ENCODE assay signal across 1 cellular context in the genomic region with DNA sequence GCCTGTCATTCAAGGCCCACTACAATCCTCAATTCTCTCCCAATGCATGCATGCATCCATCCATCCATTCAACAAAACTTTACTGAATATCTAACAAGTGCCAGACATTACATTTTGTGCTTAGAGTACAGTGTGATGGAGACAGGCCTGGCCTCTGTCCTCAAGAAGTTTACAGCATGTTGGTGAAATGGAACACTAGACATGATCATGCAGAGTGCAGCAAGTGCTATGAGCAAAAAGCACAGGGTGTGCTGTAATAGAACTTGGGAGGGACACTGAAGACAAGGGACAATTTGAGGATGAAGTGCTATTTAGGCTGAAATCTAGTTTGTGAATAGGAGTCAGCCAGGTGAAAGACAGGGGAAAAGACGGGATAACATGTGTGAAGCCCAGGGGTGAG.
TF ChIP-seq lines count a peak whose summit lies in the region.

No MANE protein-coding gene starts in this region.

TF ChIP-seq in GM12878, 131 proteins besides CTCF, POLR2A, EP300 and RAD21 (continued from another document):
- TF ChIP-seq, protein P1, sequence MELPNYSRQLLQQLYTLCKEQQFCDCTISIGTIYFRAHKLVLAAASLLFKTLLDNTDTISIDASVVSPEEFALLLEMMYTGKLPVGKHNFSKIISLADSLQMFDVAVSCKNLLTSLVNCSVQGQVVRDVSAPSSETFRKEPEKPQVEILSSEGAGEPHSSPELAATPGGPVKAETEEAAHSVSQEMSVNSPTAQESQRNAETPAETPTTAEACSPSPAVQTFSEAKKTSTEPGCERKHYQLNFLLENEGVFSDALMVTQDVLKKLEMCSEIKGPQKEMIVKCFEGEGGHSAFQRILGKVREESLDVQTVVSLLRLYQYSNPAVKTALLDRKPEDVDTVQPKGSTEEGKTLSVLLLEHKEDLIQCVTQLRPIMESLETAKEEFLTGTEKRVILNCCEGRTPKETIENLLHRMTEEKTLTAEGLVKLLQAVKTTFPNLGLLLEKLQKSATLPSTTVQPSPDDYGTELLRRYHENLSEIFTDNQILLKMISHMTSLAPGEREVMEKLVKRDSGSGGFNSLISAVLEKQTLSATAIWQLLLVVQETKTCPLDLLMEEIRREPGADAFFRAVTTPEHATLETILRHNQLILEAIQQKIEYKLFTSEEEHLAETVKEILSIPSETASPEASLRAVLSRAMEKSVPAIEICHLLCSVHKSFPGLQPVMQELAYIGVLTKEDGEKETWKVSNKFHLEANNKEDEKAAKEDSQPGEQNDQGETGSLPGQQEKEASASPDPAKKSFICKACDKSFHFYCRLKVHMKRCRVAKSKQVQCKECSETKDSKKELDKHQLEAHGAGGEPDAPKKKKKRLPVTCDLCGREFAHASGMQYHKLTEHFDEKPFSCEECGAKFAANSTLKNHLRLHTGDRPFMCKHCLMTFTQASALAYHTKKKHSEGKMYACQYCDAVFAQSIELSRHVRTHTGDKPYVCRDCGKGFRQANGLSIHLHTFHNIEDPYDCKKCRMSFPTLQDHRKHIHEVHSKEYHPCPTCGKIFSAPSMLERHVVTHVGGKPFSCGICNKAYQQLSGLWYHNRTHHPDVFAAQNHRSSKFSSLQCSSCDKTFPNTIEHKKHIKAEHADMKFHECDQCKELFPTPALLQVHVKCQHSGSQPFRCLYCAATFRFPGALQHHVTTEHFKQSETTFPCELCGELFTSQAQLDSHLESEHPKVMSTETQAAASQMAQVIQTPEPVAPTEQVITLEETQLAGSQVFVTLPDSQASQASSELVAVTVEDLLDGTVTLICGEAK (IDR thresholded peaks at IDR 0.05; ENCODE audit: borderline replicate concordance) = no peak
